Comparison of ENCODE assay signal across 3 cellular contexts in the genomic region with DNA sequence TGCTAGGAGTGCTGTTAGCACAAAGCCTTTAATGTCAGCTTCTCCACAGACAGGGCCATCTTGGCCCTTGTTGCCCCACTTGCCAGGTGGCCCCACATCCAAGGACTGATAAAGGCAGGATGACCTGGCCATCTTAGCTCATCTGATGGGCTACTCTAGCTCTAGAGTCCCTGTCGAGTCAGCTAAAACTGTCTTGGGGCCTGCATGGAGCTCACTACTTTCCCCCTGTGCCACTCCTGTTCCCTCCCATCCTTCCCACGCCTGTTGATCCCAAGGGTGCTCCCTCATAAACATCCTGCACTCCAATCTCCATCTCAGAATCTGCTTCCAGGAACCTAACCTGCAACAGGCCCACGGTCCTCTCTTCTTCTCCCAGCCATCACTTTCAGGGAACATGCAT.
TF ChIP-seq lines count a peak whose summit lies in the region.

No MANE protein-coding gene starts in this region.

TF ChIP-seq in SK-N-SH, 30 proteins besides CTCF, POLR2A, EP300 and RAD21 (continued from another document):
- no peak for TF ChIP-seq RXRA (IDR thresholded peaks at IDR 0.05; ENCODE audit: borderline replicate concordance, low read depth)

TF ChIP-seq in SK-N-SH treated with all-trans-retinoic acid at 6 μM for 48 hours, 23 proteins besides CTCF, POLR2A, EP300 and RAD21 (continued from another document):
- TF ChIP-seq, protein P1, sequence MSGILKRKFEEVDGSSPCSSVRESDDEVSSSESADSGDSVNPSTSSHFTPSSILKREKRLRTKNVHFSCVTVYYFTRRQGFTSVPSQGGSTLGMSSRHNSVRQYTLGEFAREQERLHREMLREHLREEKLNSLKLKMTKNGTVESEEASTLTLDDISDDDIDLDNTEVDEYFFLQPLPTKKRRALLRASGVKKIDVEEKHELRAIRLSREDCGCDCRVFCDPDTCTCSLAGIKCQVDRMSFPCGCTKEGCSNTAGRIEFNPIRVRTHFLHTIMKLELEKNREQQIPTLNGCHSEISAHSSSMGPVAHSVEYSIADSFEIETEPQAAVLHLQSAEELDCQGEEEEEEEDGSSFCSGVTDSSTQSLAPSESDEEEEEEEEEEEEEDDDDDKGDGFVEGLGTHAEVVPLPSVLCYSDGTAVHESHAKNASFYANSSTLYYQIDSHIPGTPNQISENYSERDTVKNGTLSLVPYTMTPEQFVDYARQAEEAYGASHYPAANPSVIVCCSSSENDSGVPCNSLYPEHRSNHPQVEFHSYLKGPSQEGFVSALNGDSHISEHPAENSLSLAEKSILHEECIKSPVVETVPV (CRISPR knock-in tag; IDR thresholded peaks at IDR 0.05): no peak

TF ChIP-seq in WTC11, 78 proteins besides CTCF, POLR2A, EP300 and RAD21 (continued from another document):
- TF ChIP-seq, protein P2, sequence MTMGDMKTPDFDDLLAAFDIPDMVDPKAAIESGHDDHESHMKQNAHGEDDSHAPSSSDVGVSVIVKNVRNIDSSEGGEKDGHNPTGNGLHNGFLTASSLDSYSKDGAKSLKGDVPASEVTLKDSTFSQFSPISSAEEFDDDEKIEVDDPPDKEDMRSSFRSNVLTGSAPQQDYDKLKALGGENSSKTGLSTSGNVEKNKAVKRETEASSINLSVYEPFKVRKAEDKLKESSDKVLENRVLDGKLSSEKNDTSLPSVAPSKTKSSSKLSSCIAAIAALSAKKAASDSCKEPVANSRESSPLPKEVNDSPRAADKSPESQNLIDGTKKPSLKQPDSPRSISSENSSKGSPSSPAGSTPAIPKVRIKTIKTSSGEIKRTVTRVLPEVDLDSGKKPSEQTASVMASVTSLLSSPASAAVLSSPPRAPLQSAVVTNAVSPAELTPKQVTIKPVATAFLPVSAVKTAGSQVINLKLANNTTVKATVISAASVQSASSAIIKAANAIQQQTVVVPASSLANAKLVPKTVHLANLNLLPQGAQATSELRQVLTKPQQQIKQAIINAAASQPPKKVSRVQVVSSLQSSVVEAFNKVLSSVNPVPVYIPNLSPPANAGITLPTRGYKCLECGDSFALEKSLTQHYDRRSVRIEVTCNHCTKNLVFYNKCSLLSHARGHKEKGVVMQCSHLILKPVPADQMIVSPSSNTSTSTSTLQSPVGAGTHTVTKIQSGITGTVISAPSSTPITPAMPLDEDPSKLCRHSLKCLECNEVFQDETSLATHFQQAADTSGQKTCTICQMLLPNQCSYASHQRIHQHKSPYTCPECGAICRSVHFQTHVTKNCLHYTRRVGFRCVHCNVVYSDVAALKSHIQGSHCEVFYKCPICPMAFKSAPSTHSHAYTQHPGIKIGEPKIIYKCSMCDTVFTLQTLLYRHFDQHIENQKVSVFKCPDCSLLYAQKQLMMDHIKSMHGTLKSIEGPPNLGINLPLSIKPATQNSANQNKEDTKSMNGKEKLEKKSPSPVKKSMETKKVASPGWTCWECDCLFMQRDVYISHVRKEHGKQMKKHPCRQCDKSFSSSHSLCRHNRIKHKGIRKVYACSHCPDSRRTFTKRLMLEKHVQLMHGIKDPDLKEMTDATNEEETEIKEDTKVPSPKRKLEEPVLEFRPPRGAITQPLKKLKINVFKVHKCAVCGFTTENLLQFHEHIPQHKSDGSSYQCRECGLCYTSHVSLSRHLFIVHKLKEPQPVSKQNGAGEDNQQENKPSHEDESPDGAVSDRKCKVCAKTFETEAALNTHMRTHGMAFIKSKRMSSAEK (CRISPR knock-in tag; IDR thresholded peaks at IDR 0.05; ENCODE audit: borderline replicate concordance): no peak
- TF ChIP-seq FOXK1 (CRISPR knock-in tag; IDR thresholded peaks at IDR 0.05): no peak
- no peak for TF ChIP-seq RORB (CRISPR knock-in tag; IDR thresholded peaks at IDR 0.05)
